ENCODE assay signal across 14 cellular contexts in the genomic region with DNA sequence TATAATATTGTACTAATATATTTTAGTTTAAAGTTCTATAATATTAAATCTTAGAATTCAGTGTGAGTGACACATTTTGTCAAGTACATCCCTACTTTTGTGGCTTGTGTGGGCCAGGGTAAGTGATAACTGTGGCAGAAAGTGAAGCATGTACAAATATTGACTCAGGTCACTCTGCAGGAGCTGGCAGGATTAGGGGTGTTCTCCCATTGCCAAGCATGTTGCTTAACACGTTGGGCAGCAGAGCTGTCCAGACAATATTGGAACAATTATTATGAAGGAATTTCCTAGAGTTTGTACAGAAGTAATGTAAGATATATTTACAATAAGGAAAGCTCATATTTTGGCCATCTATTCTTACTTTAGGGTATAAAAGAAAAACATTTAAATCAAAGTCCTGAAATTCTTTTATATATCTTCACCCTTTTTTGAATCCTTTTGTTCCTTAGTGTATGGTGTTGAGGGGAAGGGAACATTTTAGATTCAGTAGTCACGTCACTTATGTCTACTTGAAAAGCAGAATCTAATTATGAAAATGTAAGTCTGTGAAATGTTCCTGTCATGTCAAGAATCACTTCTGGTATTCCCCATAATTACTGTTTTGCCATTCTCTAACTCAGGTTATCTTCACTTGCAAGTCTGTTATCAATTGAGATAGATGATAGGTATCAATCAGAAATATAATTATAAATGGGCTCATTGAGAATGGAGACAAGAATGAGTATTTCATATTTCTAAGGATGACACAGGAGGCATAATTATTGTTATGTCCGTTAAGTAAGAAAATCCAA. TPM values are rescaled to one million over a fixed set of nuclear protein-coding genes. Genes with fewer than 3 reads are reported as not detected.
A peak's percentile ranks its signal among the peaks of the same experiment; 100 is the strongest.
DNase-seq lines count a peak whose midpoint lies in the region; ATAC-seq, FAIRE-seq and TF ChIP-seq lines count a peak whose summit lies in the region.
"Had no signal": no experiment of that assay in that cellular context is flagged by ENCODE, and none has a peak within 500 bp of the region (broad histone marks: within the 10 kb centered on the region; RNA-seq: fewer than 3 reads in every experiment).

No MANE protein-coding gene starts in this region.

- TF ChIP-seq CTCF in BE2C (IDR thresholded peaks at IDR 0.05; ENCODE audit: low read depth, low read length) (no peak), SK-N-SH (IDR thresholded peaks at IDR 0.05) (no peak), smooth muscle cell (IDR thresholded peaks at IDR 0.05; ENCODE audit: borderline replicate concordance, insufficient read depth, poor library complexity, severe bottlenecking) (no peak)

- POLR2A ChIA-PET in SK-N-SH (lab: Yijun Ruan, JAX) = no interaction called here

- H3K27ac ChIP-seq in SK-N-SH (ENCODE audit: low read depth in 2 of 2, low read length in 1 of 2) (peak overlapping the region in 1 of 2 experiments; percentile 64; a peak in 2 of 4 replicates), smooth muscle cell (ENCODE audit: low read depth) (no peak overlapping the region)
- no peak overlapping the region for H3K27ac ChIP-seq in effector memory CD4-positive, alpha-beta T cell (ENCODE audit: insufficient read depth, low read length, poor library complexity, severe bottlenecking)

- in situ Hi-C loops in HAP-1 (cut with MboI; ENCODE audit: low sequenced_read_pairs) = loop anchor here (5.0 kb wide), 1 partner anchor 142 kb away; no protein-coding TSS in a partner anchor

- CTCF ChIA-PET in SK-N-SH (lab: Yijun Ruan, JAX) = interaction anchor here (0.6 to 7.3 kb wide), 7 partner anchors 10 to 542 kb away, joined by 3 to 52 read pairs (median 3); no protein-coding TSS in a partner anchor

- TF ChIP-seq EP300 in SK-N-SH (IDR thresholded peaks at IDR 0.05; ENCODE audit: borderline replicate concordance in 1 of 2, low read depth in 1 of 2, low read length in 1 of 2) = peak in 1 of 2 experiments; percentile 55; a peak in 1 of 4 replicates

- FAIRE-seq in islet of Langerhans (lab: Jason Lieb, UNC) = peak; percentile 56

- H3K79me2 ChIP-seq in SK-N-SH (ENCODE audit: insufficient read depth) = peaks cover 24% of the 10 kb centered on the region
- no peaks in the 10 kb centered on the region for H3K79me2 ChIP-seq in smooth muscle cell (ENCODE audit: low read depth)

- DNase-seq in BE2C = no peak
- peak in 1 of 2 experiments; percentile 44 for DNase-seq in HAP-1 (ENCODE audit: low spot score in 2 of 2)
- no peak for DNase-seq in SK-N-SH
- DNase-seq in AG08395 (ENCODE audit: low spot score) = no peak
- no peak for DNase-seq in effector memory CD4-positive, alpha-beta T cell
- DNase-seq in smooth muscle cell (lab: John Stamatoyannopoulos, UW; ENCODE audit: unreplicated experiment) = no peak
- DNase-seq: effector CD4-positive, alpha-beta T cell; mucosa of descending colon; NCI-H1436; OCI-M1; T1000 had no signal

- no peak for TF ChIP-seq RAD21 in SK-N-SH (IDR thresholded peaks at IDR 0.05; ENCODE audit: low read length)

- H3K4me2 ChIP-seq in SK-N-SH (0 out of 2 replicates have a peak overlapping the region, but pooled peaks have one; percentile 7), smooth muscle cell (no peak overlapping the region)

- H3K9ac ChIP-seq in SK-N-SH (no peak overlapping the region), smooth muscle cell (ENCODE audit: low read depth) (no peak overlapping the region)

- H4K20me1 ChIP-seq in SK-N-SH (ENCODE audit: insufficient read depth) = no peaks in the 10 kb centered on the region
- H4K20me1 ChIP-seq in smooth muscle cell (ENCODE audit: low read depth) = no peaks in the 10 kb centered on the region

- ATAC-seq in HG03108 (IDR thresholded peaks at IDR 0.05; ENCODE audit: unreplicated experiment) = no peak
- ATAC-seq: mucosa of descending colon had no signal

- H3K36me3 ChIP-seq in BE2C = no peaks in the 10 kb centered on the region; the same call in 1 of the 2 replicates
- peaks cover 65% of the 10 kb centered on the region for H3K36me3 ChIP-seq in HAP-1 (replicated peaks)
- H3K36me3 ChIP-seq in SK-N-SH (replicated peaks in 1 of 2; ENCODE audit: control insufficient read depth in 1 of 2, insufficient read depth in 2 of 2, low read length in 1 of 2) = peaks cover 0 to 7% of the 10 kb centered on the region in 2 experiments
- H3K36me3 ChIP-seq in effector memory CD4-positive, alpha-beta T cell (ENCODE audit: control insufficient read depth, insufficient read depth, low read length) = no peaks in the 10 kb centered on the region
- H3K36me3 ChIP-seq in smooth muscle cell (ENCODE audit: low read depth) = no peaks in the 10 kb centered on the region
- H3K36me3 ChIP-seq: heart right ventricle had no signal

- H3F3A ChIP-seq in SK-N-SH (replicated peaks; ENCODE audit: insufficient read depth) (peaks cover 26% of the 10 kb centered on the region), smooth muscle cell (ENCODE audit: low read depth) (peaks cover 3% of the 10 kb centered on the region)

- peaks cover 19% of the 10 kb centered on the region for H3K4me1 ChIP-seq in BE2C
- H3K4me1 ChIP-seq in HAP-1 = peaks cover 49% of the 10 kb centered on the region
- peaks cover 14 to 48% of the 10 kb centered on the region in 2 experiments; a peak in 3 of 4 replicates for H3K4me1 ChIP-seq in SK-N-SH (ENCODE audit: control insufficient read depth in 1 of 2, insufficient read depth in 2 of 2, low read depth in 1 of 2, low read length in 1 of 2)
- H3K4me1 ChIP-seq in effector memory CD4-positive, alpha-beta T cell (ENCODE audit: control insufficient read depth, insufficient read depth, low read length, poor library complexity, severe bottlenecking) = no peaks in the 10 kb centered on the region
- H3K4me1 ChIP-seq in smooth muscle cell (ENCODE audit: low read depth) = peaks cover 16% of the 10 kb centered on the region

- H3K9me2 ChIP-seq in SK-N-SH = no peaks in the 10 kb centered on the region

- H2AFZ ChIP-seq in SK-N-SH (ENCODE audit: low read depth) (no peak overlapping the region), smooth muscle cell (ENCODE audit: low read depth) (no peak overlapping the region)

- H3K4me3 ChIP-seq in BE2C (ENCODE audit: low read depth, low read length) (peak overlapping the region; percentile 92), HAP-1 (peak overlapping the region; percentile 53), SK-N-SH (ENCODE audit: low read depth in 2 of 2, low read length in 1 of 2) (peak overlapping the region in 1 of 2 experiments; percentile 67; a peak in 1 of 4 replicates), smooth muscle cell (no peak overlapping the region)
- H3K4me3 ChIP-seq in effector memory CD4-positive, alpha-beta T cell (ENCODE audit: insufficient read depth, low read depth, low read length, poor library complexity, severe bottlenecking) = no peak overlapping the region
- H3K4me3 ChIP-seq: mucosa of descending colon had no signal

- H3K9me3 ChIP-seq in BE2C (no peaks in the 10 kb centered on the region), HAP-1 (no peaks in the 10 kb centered on the region), SK-N-SH (no peaks in the 10 kb centered on the region), smooth muscle cell (replicated peaks; ENCODE audit: low read depth) (no peaks in the 10 kb centered on the region)
- no peaks in the 10 kb centered on the region for H3K9me3 ChIP-seq in effector memory CD4-positive, alpha-beta T cell (ENCODE audit: control insufficient read depth, low read length)
- H3K9me3 ChIP-seq: heart right ventricle, mucosa of descending colon had no signal

- H3K27me3 ChIP-seq in BE2C (no peaks in the 10 kb centered on the region), HAP-1 (ENCODE audit: low read depth) (no peaks in the 10 kb centered on the region), SK-N-SH (ENCODE audit: insufficient read depth) (no peaks in the 10 kb centered on the region), smooth muscle cell (ENCODE audit: low read depth) (no peaks in the 10 kb centered on the region)
- H3K27me3 ChIP-seq in effector memory CD4-positive, alpha-beta T cell (replicated peaks; ENCODE audit: control insufficient read depth, insufficient read depth, low read length, poor library complexity, severe bottlenecking) = no peaks in the 10 kb centered on the region
- H3K27me3 ChIP-seq: heart right ventricle had no signal

- WGBS in SK-N-SH (ENCODE audit: low lambda C conversion rate) = 43% methylated on average over 3 of the region's 3 CpGs
- 79% methylated on average over 3 of the region's 3 CpGs for WGBS in smooth muscle cell (ENCODE audit: low lambda C conversion rate)

TF ChIP-seq in SK-N-SH, 30 proteins besides CTCF, POLR2A, EP300 and RAD21 (continues in another document):
- TF ChIP-seq RCOR1 (IDR thresholded peaks at IDR 0.05; ENCODE audit: low read length) (peak; percentile 82; the same call in 1 of the 2 replicates), GATA2 (CRISPR knock-in tag; IDR thresholded peaks at IDR 0.05) (peak; percentile 69), ELF1 (IDR thresholded peaks at IDR 0.05) (no peak), CHD2 (IDR thresholded peaks at IDR 0.05; ENCODE audit: low read length, partially characterized antibody) (no peak)
- TF ChIP-seq, protein P1, sequence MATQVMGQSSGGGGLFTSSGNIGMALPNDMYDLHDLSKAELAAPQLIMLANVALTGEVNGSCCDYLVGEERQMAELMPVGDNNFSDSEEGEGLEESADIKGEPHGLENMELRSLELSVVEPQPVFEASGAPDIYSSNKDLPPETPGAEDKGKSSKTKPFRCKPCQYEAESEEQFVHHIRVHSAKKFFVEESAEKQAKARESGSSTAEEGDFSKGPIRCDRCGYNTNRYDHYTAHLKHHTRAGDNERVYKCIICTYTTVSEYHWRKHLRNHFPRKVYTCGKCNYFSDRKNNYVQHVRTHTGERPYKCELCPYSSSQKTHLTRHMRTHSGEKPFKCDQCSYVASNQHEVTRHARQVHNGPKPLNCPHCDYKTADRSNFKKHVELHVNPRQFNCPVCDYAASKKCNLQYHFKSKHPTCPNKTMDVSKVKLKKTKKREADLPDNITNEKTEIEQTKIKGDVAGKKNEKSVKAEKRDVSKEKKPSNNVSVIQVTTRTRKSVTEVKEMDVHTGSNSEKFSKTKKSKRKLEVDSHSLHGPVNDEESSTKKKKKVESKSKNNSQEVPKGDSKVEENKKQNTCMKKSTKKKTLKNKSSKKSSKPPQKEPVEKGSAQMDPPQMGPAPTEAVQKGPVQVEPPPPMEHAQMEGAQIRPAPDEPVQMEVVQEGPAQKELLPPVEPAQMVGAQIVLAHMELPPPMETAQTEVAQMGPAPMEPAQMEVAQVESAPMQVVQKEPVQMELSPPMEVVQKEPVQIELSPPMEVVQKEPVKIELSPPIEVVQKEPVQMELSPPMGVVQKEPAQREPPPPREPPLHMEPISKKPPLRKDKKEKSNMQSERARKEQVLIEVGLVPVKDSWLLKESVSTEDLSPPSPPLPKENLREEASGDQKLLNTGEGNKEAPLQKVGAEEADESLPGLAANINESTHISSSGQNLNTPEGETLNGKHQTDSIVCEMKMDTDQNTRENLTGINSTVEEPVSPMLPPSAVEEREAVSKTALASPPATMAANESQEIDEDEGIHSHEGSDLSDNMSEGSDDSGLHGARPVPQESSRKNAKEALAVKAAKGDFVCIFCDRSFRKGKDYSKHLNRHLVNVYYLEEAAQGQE (IDR thresholded peaks at IDR 0.05; ENCODE audit: low read depth, low read length) = no peak

RNA-seq across cellular contexts. Expression of a gene that starts 4.1 kb away (rescaled TPM):
- polyA plus RNA-seq in BE2C (2012; ENCODE audit: insufficient read depth, insufficient read length, low read depth) = 20.5 TPM
- polyA plus RNA-seq in SK-N-SH (2012; rRNA removed) = 11.6 and 19.8 TPM in 2 replicates
- 12.1 and 15.5 TPM in 2 replicates for polyA plus RNA-seq in SK-N-SH (2012; cell fraction: cytosol; rRNA removed)
- polyA plus RNA-seq in SK-N-SH (2012; cell fraction: nucleus; rRNA removed) = 15.1 and 30.9 TPM in 2 replicates
- 7.1 and 9.2 TPM in 2 replicates for total RNA-seq in smooth muscle cell
- 2.2 and 2.5 TPM in 2 replicates for polyA plus RNA-seq in smooth muscle cell

Comparison
In these comparisons a context has a peak if more than half of its experiments do, and no peak if none do; other contexts are left out.
1. H3K4me3 ChIP-seq: peak in BE2C (single experiment) and HAP-1 (single experiment); none in effector memory CD4-positive, alpha-beta T cell (single experiment) and smooth muscle cell (single experiment).